8 cellular contexts compared by ENCODE assay signal in genomic region chr12:58920102-58920955, GRCh38. TPM values are rescaled to one million over a fixed set of nuclear protein-coding genes. Genes with fewer than 3 reads are reported as not detected.
DNase-seq lines count a peak whose midpoint lies in the region; ATAC-seq and TF ChIP-seq lines count a peak whose summit lies in the region.

LRIG3 (minus strand) TSS chr12:58920504; CDS start chr12:58920235, 269 bp downstream.

- H3K4me3 ChIP-seq in skeletal muscle cell (ENCODE audit: low read depth, low read length): peak within 1 kb of the TSS; percentile 95

- ATAC-seq in GM21367 (IDR thresholded peaks at IDR 0.05; ENCODE audit: unreplicated experiment) (peak; percentile 94), HG03571 (IDR thresholded peaks at IDR 0.05; ENCODE audit: unreplicated experiment) (peak; percentile 84)

- peak within 1 kb of the TSS; percentile 85 for H3K27ac ChIP-seq in caudate nucleus (ENCODE audit: low read depth, low read length)

- DNase-seq in EH (ENCODE audit: low read depth) (peak; percentile 87), caudate nucleus (lab: John Stamatoyannopoulos, UW) (peak in 58 of 61 donors; percentile 19 to 90 (median 74)), iPS-NIHi11 (ENCODE audit: low spot score) (peak; percentile 92), skeletal muscle cell (ENCODE audit: low read depth) (peak; percentile 80)
- DNase-seq in activated effector memory CD4-positive, alpha-beta T cell treated with Interleukin-2 at 50 U/mL for 16 hours: no peak

TF ChIP-seq in PFSK-1, 5 proteins besides CTCF, POLR2A, EP300 and RAD21:
- TF ChIP-seq REST (IDR thresholded peaks at IDR 0.05; ENCODE audit: insufficient read depth in 1 of 2, low read depth in 2 of 2, low read length in 2 of 2) (no peak), FOXP2 (optimal IDR thresholded peaks at IDR 0.05; ENCODE audit: borderline replicate concordance, extremely low read depth, extremely low read length, insufficient read depth) (peak; percentile 48), POLR2AphosphoS5 (IDR thresholded peaks at IDR 0.05; ENCODE audit: low read depth, low read length) (peak; percentile 55), SIN3A (IDR thresholded peaks at IDR 0.05; ENCODE audit: borderline replicate concordance, insufficient read depth, low read length) (no peak), TAF1 (IDR thresholded peaks at IDR 0.05; ENCODE audit: borderline replicate concordance, insufficient read depth, low read length) (0 out of 2 replicates have a peak, but pooled peaks have one; percentile 62)

RNA-seq across cellular contexts. Expression of gene LRIG3, which starts in this region (rescaled TPM):
- polyA plus RNA-seq in PFSK-1 (2012; ENCODE audit: insufficient read length, low read depth): 41.4 TPM
